Comparison of ENCODE assay signal across 8 cellular contexts in the genomic region with DNA sequence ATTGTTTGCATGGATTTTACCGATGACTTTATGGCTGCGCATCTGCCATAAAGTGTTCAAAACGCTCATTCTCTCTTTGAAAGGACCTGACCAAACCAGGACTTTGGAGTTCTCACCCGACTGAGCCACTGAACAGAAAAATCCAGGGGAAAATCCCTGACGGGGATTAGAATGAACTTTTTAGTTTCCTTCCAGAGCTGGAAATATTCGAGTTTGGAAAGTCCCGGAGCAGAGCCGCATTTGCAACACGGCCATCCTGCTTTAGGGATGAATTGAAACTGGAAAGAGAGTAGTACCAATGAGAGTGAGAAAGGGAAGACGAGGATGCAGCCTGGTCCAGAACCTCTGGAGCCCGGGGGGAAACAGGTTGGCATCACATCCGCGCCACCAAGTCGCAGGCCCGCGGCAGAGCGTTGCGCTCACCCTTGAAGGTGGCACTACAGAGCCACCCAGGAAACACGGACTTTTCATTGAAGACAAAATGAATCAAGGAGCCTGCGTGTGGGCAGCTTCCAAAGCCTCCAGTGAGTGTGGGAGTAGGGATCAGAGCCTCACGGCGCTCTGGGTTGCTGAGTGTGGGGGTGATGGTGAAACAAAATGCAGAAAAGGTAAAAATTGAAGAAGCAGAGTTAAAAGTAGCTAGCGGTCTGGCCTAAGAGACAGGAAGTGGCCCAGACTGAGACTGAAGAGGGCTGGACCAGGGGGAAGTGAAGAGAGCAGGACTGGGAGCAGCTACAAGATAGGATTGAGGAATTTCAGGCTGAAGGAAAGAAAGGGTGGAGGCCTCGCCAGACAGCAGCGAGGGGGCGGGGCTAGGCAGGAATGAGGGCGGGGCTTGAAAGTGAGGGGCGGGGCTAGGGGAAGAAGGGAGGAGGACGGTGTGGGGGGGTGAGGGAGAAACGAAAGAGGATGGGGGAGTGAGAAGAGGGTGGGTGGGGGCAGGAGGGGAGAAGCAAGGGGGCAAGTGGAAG. TPM values are rescaled to one million over a fixed set of nuclear protein-coding genes. Genes with fewer than 3 reads are reported as not detected.
DNase-seq lines count a peak whose midpoint lies in the region; ATAC-seq, FAIRE-seq and TF ChIP-seq lines count a peak whose summit lies in the region.

No MANE protein-coding gene starts in this region.

- TF ChIP-seq CTCF in HepG2 (CRISPR knock-in tag; IDR thresholded peaks at IDR 0.05) = no peak

- ATAC-seq in HepG2 (peak; percentile 50), GM21737 (IDR thresholded peaks at IDR 0.05; ENCODE audit: unreplicated experiment) (no peak), GM21576 (IDR thresholded peaks at IDR 0.05; ENCODE audit: unreplicated experiment) (no peak)

- H3K36me3 Mint-ChIP-seq in activated CD4-positive, alpha-beta T cell treated with anti-CD3 and anti-CD28 coated beads, Interleukin-2, amount 10 ng/mL, durations not matched to agents 24 days and 14 days (ENCODE audit: low read depth) = peaks cover 2% of the 10 kb centered on the region

- H3K4me3 ChIP-seq in HepG2 (replicated peaks in 1 of 3; ENCODE audit: insufficient read depth in 1 of 3, low read depth in 2 of 3, low read length in 3 of 3) = peak overlapping the region; percentile 81 to 97 (median 89)

- H2AFZ ChIP-seq in HepG2 (ENCODE audit: low read length) = no peak overlapping the region

- FAIRE-seq in HepG2 (lab: Jason Lieb, UNC) = no peak

- peaks cover 35% of the 10 kb centered on the region for H3K4me1 Mint-ChIP-seq in activated CD4-positive, alpha-beta T cell treated with anti-CD3 and anti-CD28 coated beads, Interleukin-2, amount 10 ng/mL, durations not matched to agents 24 days and 14 days

- peak overlapping the region; percentile 83 for H3K4me2 ChIP-seq in HepG2 (ENCODE audit: low read depth, low read length)

- no peak for TF ChIP-seq POLR2A in HepG2 (IDR thresholded peaks at IDR 0.05; ENCODE audit: insufficient read depth in 1 of 2, low read depth in 2 of 2, low read length in 2 of 2)

- POLR2A ChIA-PET in HepG2 (lab: Yijun Ruan, JAX) = interaction anchor here (0.5 to 2.1 kb wide), 11 partner anchors 9 to 126 kb away, joined by 3 to 18 read pairs (median 4); no protein-coding TSS in a partner anchor

- peaks cover 3% of the 10 kb centered on the region; the same call in 1 of the 2 replicates for H4K20me1 ChIP-seq in HepG2 (ENCODE audit: insufficient read depth, low read length)

- in situ Hi-C loops in KBM-7 (cut with MboI; ENCODE audit: low pct_unique_long_range_greater_than_20kb, low sequenced_read_pairs) (no loop called here), HepG2 (cut with HindIII; ENCODE audit: extremely low pct_ligation_motif_present, low pct_unique_long_range_greater_than_20kb) (loop anchor here (5.0 kb wide), 2 partner anchors 45 to 100 kb away; no protein-coding TSS in a partner anchor)

- CTCF ChIA-PET in HepG2 (lab: Yijun Ruan, JAX; ENCODE audit: low intra/inter-chr PET ratio, low total read pairs) = no interaction called here

- H3K9me3 ChIP-seq in HepG2 (ENCODE audit: low read length) = no peaks in the 10 kb centered on the region

- peaks cover 45% of the 10 kb centered on the region for H3K79me2 ChIP-seq in HepG2 (ENCODE audit: insufficient read depth, low read length)

- H3K27me3 Mint-ChIP-seq in activated CD4-positive, alpha-beta T cell treated with anti-CD3 and anti-CD28 coated beads, Interleukin-2, amount 10 ng/mL, durations not matched to agents 24 days and 14 days = peaks cover under 1% of the 10 kb centered on the region

- H3K9ac ChIP-seq in HepG2 (ENCODE audit: insufficient read depth, low read depth, low read length) = peak overlapping the region; percentile 68

- peak overlapping the region; percentile 92 for H3K27ac Mint-ChIP-seq in activated CD4-positive, alpha-beta T cell treated with anti-CD3 and anti-CD28 coated beads, Interleukin-2, amount 10 ng/mL, durations not matched to agents 24 days and 14 days

- H3K9me3 Mint-ChIP-seq in activated CD4-positive, alpha-beta T cell treated with anti-CD3 and anti-CD28 coated beads, Interleukin-2, amount 10 ng/mL, durations not matched to agents 24 days and 14 days = no peaks in the 10 kb centered on the region

- BruUV-seq in HepG2 (replicated peaks; lab: Mats Ljungman, UMichigan) = no TSS peak

- peaks cover 55% of the 10 kb centered on the region for H3K4me1 ChIP-seq in HepG2 (ENCODE audit: insufficient read depth, low read length)

- peak overlapping the region; percentile 83 for H3K27ac ChIP-seq in cingulate gyrus (ENCODE audit: low read depth, low read length)
- H3K27ac ChIP-seq in HepG2 (ENCODE audit: extremely low read length, insufficient read depth, low read length) = peak overlapping the region; percentile 78

- TF ChIP-seq EP300 in HepG2 (IDR thresholded peaks at IDR 0.05; ENCODE audit: low read depth in 2 of 2, low read length in 2 of 2) = no peak
- TF ChIP-seq EP300 in HepG2 (CRISPR knock-in tag; IDR thresholded peaks at IDR 0.05; ENCODE audit: borderline replicate concordance) = no peak

- DNase-seq in AML-193 (lab: John Stamatoyannopoulos, UW) (peak; percentile 5 to 9), KBM-7 (peak; percentile 48), HepG2 (ENCODE audit: low spot score) (peak; percentile 23)
- DNase-seq in activated CD4-positive, alpha-beta T cell treated with anti-CD3 and anti-CD28 coated beads, Interleukin-2, amount 10 ng/mL, durations not matched to agents 24 days and 14 days = peak; percentile 85
- peak; percentile 59 to 72 for DNase-seq in stimulated activated CD4-positive, alpha-beta T cell treated with anti-CD3 and anti-CD28 coated beads, Interleukin-1b, Interleukin-23, amount 100 ng/mL, for 4 hours (ENCODE audit: low read depth in 2 of 2)

- H3K27me3 ChIP-seq in HepG2 (ENCODE audit: control insufficient read depth in 1 of 2, insufficient read depth in 2 of 2, low read length in 2 of 2) = no peaks in the 10 kb centered on the region; a peak in 1 of 5 replicates

- no peaks in the 10 kb centered on the region for H3K36me3 ChIP-seq in HepG2 (replicated peaks in 1 of 2; ENCODE audit: control insufficient read depth in 1 of 2, insufficient read depth in 2 of 2, low read length in 2 of 2)

- H3K4me3 Mint-ChIP-seq in activated CD4-positive, alpha-beta T cell treated with anti-CD3 and anti-CD28 coated beads, Interleukin-2, amount 10 ng/mL, durations not matched to agents 24 days and 14 days = peak overlapping the region; percentile 87

- intact Hi-C loops in activated CD4-positive, alpha-beta T cell treated with anti-CD3 and anti-CD28 coated beads, Interleukin-2, amount 10 ng/mL, durations not matched to agents 24 days and 14 days (cut with micrococcal nuclease) = loop anchor here (2.0 to 5.0 kb wide), 5 partner anchors 171 to 940 kb away; partner anchors contain the start of genes ARPC1A, TRRAP and ZNF3
- intact Hi-C loops in HepG2 (cut with micrococcal nuclease; ENCODE audit: unreplicated experiment) = loop anchor here (5.0 kb wide), 4 partner anchors 45 to 170 kb away; no protein-coding TSS in a partner anchor

- 9% methylated on average over 30 of the region's 30 CpGs for WGBS in HepG2 (ENCODE audit: low lambda C conversion rate)

- no peak for TF ChIP-seq RAD21 in HepG2 (CRISPR knock-in tag; IDR thresholded peaks at IDR 0.05)

TF ChIP-seq in HepG2, 621 proteins besides CTCF, POLR2A, EP300 and RAD21 (continues in another document):
- TF ChIP-seq MNT (IDR thresholded peaks at IDR 0.05) = no peak

RNA-seq across cellular contexts. Expression of gene SMURF1, which starts 1.9 kb away (rescaled TPM):
- 12.5 and 13.1 TPM in 2 replicates for total RNA-seq in activated CD4-positive, alpha-beta T cell treated with anti-CD3 and anti-CD28 coated beads, Interleukin-2, amount 10 ng/mL, durations not matched to agents 24 days and 14 days
- total RNA-seq in HepG2 (2016; rRNA removed; fragmentation: Illumina TruSeq; extraction: Trizol) = 11.1 and 12.0 TPM in 2 replicates
- total RNA-seq in HepG2 (2016; cell fraction: cytosol; rRNA removed; fragmentation: Illumina TruSeq; extraction: Trizol; ENCODE audit: low read depth) = 2.3 and 2.9 TPM in 2 replicates
- total RNA-seq in HepG2 (2016; cell fraction: insoluble cytoplasmic fraction; rRNA removed; fragmentation: Illumina TruSeq; extraction: Trizol) = 8.8 and 11.5 TPM in 2 replicates
- 6.2 and 6.6 TPM in 2 replicates for total RNA-seq in HepG2 (2016; cell fraction: membrane; rRNA removed; fragmentation: Illumina TruSeq; extraction: Trizol)
- total RNA-seq in HepG2 (2016; cell fraction: nucleus; rRNA removed; fragmentation: Illumina TruSeq; extraction: Trizol) = 8.5 and 10.7 TPM in 2 replicates
- polyA plus RNA-seq in HepG2 (2011; rRNA removed) = 8.3 and 8.7 TPM in 2 replicates
- polyA plus RNA-seq in HepG2 (2011; cell fraction: cytosol; rRNA removed) = 4.6 and 5.6 TPM in 2 replicates
- 13.6 and 15.4 TPM in 2 replicates for polyA plus RNA-seq in HepG2 (2011; cell fraction: nucleus; rRNA removed)
- 10.1 and 10.6 TPM in 2 replicates for polyA plus RNA-seq in HepG2 (2012)
- 0.75 and 0.81 TPM in 2 replicates for polyA plus RNA-seq in HepG2 (2016; cell fraction: cytosol; fragmentation: Illumina TruSeq; extraction: Trizol; ENCODE audit: low read depth)
- polyA plus RNA-seq in HepG2 (2016; cell fraction: insoluble cytoplasmic fraction; fragmentation: Illumina TruSeq; extraction: Trizol; ENCODE audit: low read depth) = 7.6 and 8.8 TPM in 2 replicates
- 1.8 and 2.7 TPM in 2 replicates for polyA plus RNA-seq in HepG2 (2016; cell fraction: membrane; fragmentation: Illumina TruSeq; extraction: Trizol; ENCODE audit: low read depth)
- polyA plus RNA-seq in HepG2 (2016; cell fraction: nucleus; fragmentation: Illumina TruSeq; extraction: Trizol; ENCODE audit: insufficient read depth, low read depth) = 15.0 and 17.6 TPM in 2 replicates
- polyA minus RNA-seq in HepG2 (2011; rRNA and poly(A)+ RNA removed; ENCODE audit: low replicate concordance) = 9.8 and 14.1 TPM in 2 replicates
- polyA minus RNA-seq in HepG2 (2011; cell fraction: cytosol; rRNA and poly(A)+ RNA removed) = 5.8 and 6.4 TPM in 2 replicates
- 13.4 and 14.2 TPM in 2 replicates for polyA minus RNA-seq in HepG2 (2011; cell fraction: nucleus; rRNA and poly(A)+ RNA removed)

Comparison
In these comparisons a context has a peak if more than half of its experiments do, and no peak if none do; other contexts are left out.
1. DNase-seq: peak in every context shown above with its lines; median percentile 85 in activated CD4-positive, alpha-beta T cell treated with anti-CD3 and anti-CD28 coated beads, Interleukin-2, amount 10 ng/mL, durations not matched to agents 24 days and 14 days; 66 in stimulated activated CD4-positive, alpha-beta T cell treated with anti-CD3 and anti-CD28 coated beads, Interleukin-1b, Interleukin-23, amount 100 ng/mL, for 4 hours; 48 in KBM-7; 23 in HepG2; 7 in AML-193.